In genomic region chrX:55488268-55488558, GRCh38 we compare ENCODE assay signal across 8 cellular contexts. TPM values are rescaled to one million over a fixed set of nuclear protein-coding genes. Genes with fewer than 3 reads are reported as not detected.
DNase-seq lines count a peak whose midpoint lies in the region; FAIRE-seq and TF ChIP-seq lines count a peak whose summit lies in the region.

No MANE protein-coding gene starts in this region.

- H3K27ac ChIP-seq in HUES64 (ENCODE audit: low read depth, low read length) = peak overlapping the region; percentile 25; the same call in 1 of the 2 replicates
- peak overlapping the region; percentile 10 for H3K27ac ChIP-seq in duodenal mucosa (ENCODE audit: low read depth, low read length)
- peak overlapping the region; percentile 99 for H3K27ac ChIP-seq in parathyroid adenoma

- H3K4me1 ChIP-seq in HUES64 (ENCODE audit: insufficient read depth, low read length) (peaks cover 9% of the 10 kb centered on the region; the same call in 1 of the 2 replicates), duodenal mucosa (ENCODE audit: control insufficient read depth in 1 of 2, insufficient read depth in 2 of 2, low read length in 2 of 2) (no peaks in the 10 kb centered on the region), parathyroid adenoma (no peaks in the 10 kb centered on the region)

- H3K36me3 ChIP-seq in HUES64 (ENCODE audit: insufficient read depth, low read length) = peaks cover 11% of the 10 kb centered on the region; the same call in 1 of the 2 replicates
- H3K36me3 ChIP-seq in duodenal mucosa (ENCODE audit: control insufficient read depth in 1 of 2, insufficient read depth in 2 of 2, low read length in 2 of 2) = no peaks in the 10 kb centered on the region
- no peaks in the 10 kb centered on the region for H3K36me3 ChIP-seq in parathyroid adenoma (ENCODE audit: control insufficient read depth, insufficient read depth, low read length)

- no peak for FAIRE-seq in GM12892 (lab: Jason Lieb, UNC)

- H3K9ac ChIP-seq in HUES64 (ENCODE audit: low read depth, low read length) (peak overlapping the region; percentile 70), duodenal mucosa (ENCODE audit: low read depth in 1 of 2, low read length in 2 of 2) (peak overlapping the region in 1 of 2 donors; percentile 32), parathyroid adenoma (no peak overlapping the region)

- H3K4me3 ChIP-seq in GM08714 (ENCODE audit: low read length) (peak overlapping the region; percentile 61; the same call in 1 of the 2 replicates), HUES64 (ENCODE audit: low read length) (peak overlapping the region; percentile 72), duodenal mucosa (ENCODE audit: low read depth in 1 of 2, low read length in 2 of 2) (peak overlapping the region; percentile 43 to 45), parathyroid adenoma (ENCODE audit: low read depth, low read length) (peak overlapping the region; percentile 42), lower leg skin (ENCODE audit: low read depth, poor library complexity, severe bottlenecking) (no peak overlapping the region)

- TF ChIP-seq POLR2A in GM12892 (IDR thresholded peaks at IDR 0.05; ENCODE audit: low read depth, low read length) = no peak
- no peak for TF ChIP-seq POLR2A in lower leg skin (IDR thresholded peaks at IDR 0.05)

- H3K27me3 ChIP-seq in HUES64 (ENCODE audit: insufficient read depth, low read length) = no peaks in the 10 kb centered on the region
- no peaks in the 10 kb centered on the region for H3K27me3 ChIP-seq in duodenal mucosa (ENCODE audit: control insufficient read depth in 1 of 2, insufficient read depth in 2 of 2, low read length in 2 of 2)
- H3K27me3 ChIP-seq in parathyroid adenoma (ENCODE audit: control insufficient read depth, insufficient read depth, low read length) = no peaks in the 10 kb centered on the region

- TF ChIP-seq CTCF in parathyroid adenoma (IDR thresholded peaks at IDR 0.05) (no peak), lower leg skin (IDR thresholded peaks at IDR 0.05) (no peak)

- WGBS in HUES64 = 8% methylated on average over 6 of the region's 19 CpGs
- 0 to 41% methylated on average over 3 to 12 of the region's 19 CpGs for WGBS in lower leg skin, 2 donors

- H3K79me2 ChIP-seq in parathyroid adenoma = no peaks in the 10 kb centered on the region

- no peak for DNase-seq in HuH-7.5 (ENCODE audit: low spot score)
- no peak for DNase-seq in GOT3 (lab: John Stamatoyannopoulos, UW)
- no peak for DNase-seq in GM12892 (ENCODE audit: insufficient read length)
- no peak for DNase-seq in lower leg skin (ENCODE audit: low spot score in 2 of 2)

- H3K9me3 ChIP-seq in HUES64 (ENCODE audit: insufficient read depth, low read depth, low read length) (no peaks in the 10 kb centered on the region), duodenal mucosa (ENCODE audit: control insufficient read depth in 1 of 2, low read length in 2 of 2) (no peaks in the 10 kb centered on the region), parathyroid adenoma (ENCODE audit: control insufficient read depth, low read length) (no peaks in the 10 kb centered on the region)

- H2AFZ ChIP-seq in parathyroid adenoma = peak overlapping the region; percentile 77

- H3K4me2 ChIP-seq in parathyroid adenoma (ENCODE audit: low read length) = peak overlapping the region; percentile 57

- intact Hi-C loops in lower leg skin (cut with DNase I; ENCODE audit: low total_unique reads) = no loop called here

RNA-seq across cellular contexts. Expression of gene USP51, which starts 1.4 kb away (rescaled TPM):
- polyA plus RNA-seq in HUES64 (2013, experiment 1 of 2) = 4.5 TPM
- polyA plus RNA-seq in HUES64 (2013, experiment 2 of 2) = 5.5 TPM
- polyA plus RNA-seq in GM12892 (2012; ENCODE audit: missing spikeins) = 1.2 TPM
- 1 to 10 TPM in 1 of 4 donors, under 1 TPM in 3; 0.08 to 1.1 (median 0.45) TPM for total RNA-seq in lower leg skin

RNA-seq across cellular contexts. Expression of gene MAGEH1, which starts 36.3 kb away (rescaled TPM):
- 10.7 TPM for polyA plus RNA-seq in HUES64 (2013, experiment 1 of 2)
- 11.6 TPM for polyA plus RNA-seq in HUES64 (2013, experiment 2 of 2)
- 21.3 TPM for polyA plus RNA-seq in GM12892 (2012; ENCODE audit: missing spikeins)
- total RNA-seq in lower leg skin = 10 to 100 TPM; 10.3 to 15.7 (median 11.7) TPM

Comparison
In these comparisons a context has a peak if more than half of its experiments do, and no peak if none do; other contexts are left out.
1. H3K27ac ChIP-seq: peak in every context shown above with its lines; median percentile 99 in parathyroid adenoma; 25 in HUES64; 10 in duodenal mucosa.